In the genomic region with DNA sequence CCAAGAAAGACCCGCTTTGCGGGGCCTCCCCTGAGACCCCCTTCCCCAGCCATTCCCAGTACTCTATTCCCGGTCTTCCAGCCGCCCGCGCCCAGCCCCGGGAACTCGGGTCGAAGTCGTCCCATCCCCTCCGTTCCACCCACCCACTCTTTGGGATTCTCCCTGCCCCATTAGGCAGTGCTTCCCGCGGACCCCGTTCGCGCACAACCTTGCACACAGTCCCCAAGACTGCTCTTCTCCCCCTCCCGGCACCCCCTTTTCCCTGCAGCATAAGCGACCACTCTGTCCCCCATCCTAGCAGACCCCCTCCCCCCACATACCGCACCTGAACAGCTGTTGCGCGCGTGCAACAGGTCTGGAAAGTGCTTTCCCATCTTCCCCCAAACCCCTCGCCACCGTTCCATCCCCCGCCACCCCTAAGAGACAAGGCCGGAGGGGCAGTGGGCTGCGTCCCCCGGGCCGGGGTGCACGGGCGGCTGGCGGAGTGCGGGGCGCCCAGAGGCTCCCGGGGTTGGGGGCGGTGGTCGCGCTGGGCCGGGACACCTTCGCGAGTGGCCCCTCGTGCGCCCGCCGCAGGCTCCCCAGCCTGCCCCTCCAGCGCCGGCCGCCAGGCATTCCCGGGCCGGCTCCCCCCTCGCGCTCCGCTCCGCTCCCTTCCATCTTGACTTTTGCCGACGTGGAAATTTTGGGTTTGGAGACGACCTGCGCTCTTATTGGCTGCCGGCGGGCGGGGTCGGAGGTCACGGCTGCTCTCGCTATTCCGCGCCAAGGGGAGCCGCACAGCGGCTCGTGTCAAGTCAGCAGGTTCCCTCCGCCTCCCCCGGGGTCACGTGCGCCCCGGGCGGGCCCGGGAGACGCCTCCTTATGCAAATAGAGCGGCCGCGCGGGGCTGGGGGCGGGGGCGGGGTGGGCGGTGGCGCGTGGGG, we compare ENCODE assay signal across 8 cellular contexts.
DNase-seq lines count a peak whose midpoint lies in the region; ATAC-seq and TF ChIP-seq lines count a peak whose summit lies in the region.

No MANE protein-coding gene starts in this region.

- peaks cover 3% of the 10 kb centered on the region for H3K36me3 Mint-ChIP-seq in activated T-helper 1 cell treated with anti-CD3 and anti-CD28 coated beads, Interleukin-12 subunit alpha, Interleukin-12 subunit beta, Interleukin-2, Interleukin-4 antibody, amounts not matched to agents 30 ng/mL and 10 ng/mL and 1 ng/mL, durations not matched to agents 14 hours and 24 hours and 36 hours (ENCODE audit: low read depth)
- no peaks in the 10 kb centered on the region for H3K36me3 Mint-ChIP-seq in nephron (ENCODE audit: low read depth)

- peak; percentile 82 for ATAC-seq in GM21528 (IDR thresholded peaks at IDR 0.05; ENCODE audit: low FRiP score, unreplicated experiment)
- peak; percentile 91 for ATAC-seq in stimulated activated naive CD8-positive, alpha-beta T cell treated with anti-CD3 and anti-CD28 coated beads, Interleukin-15, Interleukin-2, amounts not matched to agents 100 U/mL and 50 U/mL, for 24 hours

- H3K4me3 Mint-ChIP-seq in activated T-helper 1 cell treated with anti-CD3 and anti-CD28 coated beads, Interleukin-12 subunit alpha, Interleukin-12 subunit beta, Interleukin-2, Interleukin-4 antibody, amounts not matched to agents 30 ng/mL and 10 ng/mL and 1 ng/mL, durations not matched to agents 14 hours and 24 hours and 36 hours = peak overlapping the region; percentile 91
- H3K4me3 Mint-ChIP-seq in nephron = peak overlapping the region; percentile 99 to 100 (median 99)

- peaks cover 17% of the 10 kb centered on the region for H3K4me1 Mint-ChIP-seq in activated T-helper 1 cell treated with anti-CD3 and anti-CD28 coated beads, Interleukin-12 subunit alpha, Interleukin-12 subunit beta, Interleukin-2, Interleukin-4 antibody, amounts not matched to agents 30 ng/mL and 10 ng/mL and 1 ng/mL, durations not matched to agents 14 hours and 24 hours and 36 hours (ENCODE audit: low read depth)
- peaks cover 33% of the 10 kb centered on the region for H3K4me1 Mint-ChIP-seq in nephron

- intact Hi-C loops in activated T-helper 1 cell treated with anti-CD3 and anti-CD28 coated beads, Interleukin-12 subunit alpha, Interleukin-12 subunit beta, Interleukin-2, Interleukin-4 antibody, amounts not matched to agents 30 ng/mL and 10 ng/mL and 1 ng/mL, durations not matched to agents 14 hours and 24 hours and 36 hours (cut with micrococcal nuclease) = loop anchor here (1.0 to 10.0 kb wide), 6 partner anchors 88 to 914 kb away; partner anchors contain the start of genes CYCS, NFE2L3 and SKAP2

- peaks cover 2% of the 10 kb centered on the region for H3K9me3 Mint-ChIP-seq in activated T-helper 1 cell treated with anti-CD3 and anti-CD28 coated beads, Interleukin-12 subunit alpha, Interleukin-12 subunit beta, Interleukin-2, Interleukin-4 antibody, amounts not matched to agents 30 ng/mL and 10 ng/mL and 1 ng/mL, durations not matched to agents 14 hours and 24 hours and 36 hours
- no peaks in the 10 kb centered on the region for H3K9me3 Mint-ChIP-seq in nephron

- peak overlapping the region; percentile 74 for H3K27ac Mint-ChIP-seq in activated T-helper 1 cell treated with anti-CD3 and anti-CD28 coated beads, Interleukin-12 subunit alpha, Interleukin-12 subunit beta, Interleukin-2, Interleukin-4 antibody, amounts not matched to agents 30 ng/mL and 10 ng/mL and 1 ng/mL, durations not matched to agents 14 hours and 24 hours and 36 hours
- peak overlapping the region; percentile 81 to 99 (median 95) for H3K27ac Mint-ChIP-seq in nephron

- H3K4me3 ChIP-seq in fibroblast of pulmonary artery (replicated peaks; ENCODE audit: low read depth, low read length) = peak overlapping the region; percentile 63

- DNase-seq in DMS153 (lab: John Stamatoyannopoulos, UW) (peak; percentile 94), HuH-7.5 (ENCODE audit: low spot score) (peak; percentile 83), fibroblast of pulmonary artery (ENCODE audit: low read depth) (peak; percentile 70)
- peak; percentile 87 for DNase-seq in activated T-helper 1 cell treated with anti-CD3 and anti-CD28 coated beads, Interleukin-12 subunit alpha, Interleukin-12 subunit beta, Interleukin-2, Interleukin-4 antibody, amounts not matched to agents 30 ng/mL and 10 ng/mL and 1 ng/mL, durations not matched to agents 14 hours and 24 hours and 36 hours (ENCODE audit: low spot score)
- DNase-seq in stimulated activated naive CD8-positive, alpha-beta T cell treated with anti-CD3 and anti-CD28 coated beads, Interleukin-15, Interleukin-2, amounts not matched to agents 100 U/mL and 50 U/mL, for 24 hours = peak; percentile 78

- TF ChIP-seq CTCF in fibroblast of pulmonary artery (IDR thresholded peaks at IDR 0.05; ENCODE audit: low read length, missing control alignments) = no peak
- no peak for TF ChIP-seq CTCF in nephron (IDR thresholded peaks at IDR 0.05; ENCODE audit: unreplicated experiment in 3 of 3)

- peaks cover 5% of the 10 kb centered on the region for H3K27me3 Mint-ChIP-seq in activated T-helper 1 cell treated with anti-CD3 and anti-CD28 coated beads, Interleukin-12 subunit alpha, Interleukin-12 subunit beta, Interleukin-2, Interleukin-4 antibody, amounts not matched to agents 30 ng/mL and 10 ng/mL and 1 ng/mL, durations not matched to agents 14 hours and 24 hours and 36 hours (ENCODE audit: insufficient read depth)
- no peaks in the 10 kb centered on the region for H3K27me3 Mint-ChIP-seq in nephron (ENCODE audit: low read depth)

TF ChIP-seq in PFSK-1, 5 proteins besides CTCF, POLR2A, EP300 and RAD21:
- TF ChIP-seq FOXP2 (optimal IDR thresholded peaks at IDR 0.05; ENCODE audit: borderline replicate concordance, extremely low read depth, extremely low read length, insufficient read depth) = peak; percentile 29
- TF ChIP-seq TAF1 (IDR thresholded peaks at IDR 0.05; ENCODE audit: borderline replicate concordance, insufficient read depth, low read length) = peak; percentile 71; the same call in 1 of the 2 replicates
- peak; percentile 17; the same call in 1 of the 2 replicates for TF ChIP-seq POLR2AphosphoS5 (IDR thresholded peaks at IDR 0.05; ENCODE audit: low read depth, low read length)
- no peak for TF ChIP-seq REST (IDR thresholded peaks at IDR 0.05; ENCODE audit: insufficient read depth in 1 of 2, low read depth in 2 of 2, low read length in 2 of 2)
- TF ChIP-seq SIN3A (IDR thresholded peaks at IDR 0.05; ENCODE audit: borderline replicate concordance, insufficient read depth, low read length) = no peak

Comparison
In these comparisons a context has a peak if more than half of its experiments do, and no peak if none do; other contexts are left out.
1. Peak in every context shown above with its lines: DNase-seq, ATAC-seq and H3K4me3 ChIP-seq.